Comparison of ENCODE assay signal across 15 cellular contexts in genomic region chr1:20410555-20410954, GRCh38.
A peak's percentile ranks its signal among the peaks of the same experiment; 100 is the strongest.
DNase-seq lines count a peak whose midpoint lies in the region; ATAC-seq lines count a peak whose summit lies in the region.
"Had no signal": no experiment of that assay in that cellular context is flagged by ENCODE, and none has a peak within 500 bp of the region (broad histone marks: within the 10 kb centered on the region; RNA-seq: fewer than 3 reads in every experiment).

No MANE protein-coding gene starts in this region.

- no peaks in the 10 kb centered on the region for H3K9me3 Mint-ChIP-seq in activated T-helper 17 cell treated with anti-CD3 and anti-CD28 coated beads, Interleukin-2, amount 50 U/mL, for 72 hours
- H3K9me3 Mint-ChIP-seq: activated naive CD4-positive, alpha-beta T cell treated with anti-CD3 and anti-CD28 coated beads, Interleukin-2, amount 10 ng/mL, durations not matched to agents 7 days and 5 days had no signal

- no peaks in the 10 kb centered on the region for H3K9me3 ChIP-seq in GM23248 (ENCODE audit: low read depth)
- H3K9me3 ChIP-seq: BE2C, body of pancreas, esophagus squamous epithelium, mucosa of descending colon, sigmoid colon, suprapubic skin had no signal

- no peaks in the 10 kb centered on the region for H3K79me2 ChIP-seq in ACC112 (ENCODE audit: control insufficient read depth, insufficient read depth, low read length, unreplicated experiment)
- no peaks in the 10 kb centered on the region for H3K79me2 ChIP-seq in GM23248 (ENCODE audit: insufficient read depth)

- H3K36me3 ChIP-seq in ACC112 (ENCODE audit: insufficient read depth, low read length): no peaks in the 10 kb centered on the region
- no peaks in the 10 kb centered on the region for H3K36me3 ChIP-seq in GM23248 (ENCODE audit: low read depth)
- H3K36me3 ChIP-seq: BE2C, esophagus squamous epithelium, sigmoid colon, suprapubic skin had no signal

- H3F3A ChIP-seq in GM23248 (ENCODE audit: insufficient read depth): peaks cover 14% of the 10 kb centered on the region; the same call in 1 of the 2 replicates

- no peaks in the 10 kb centered on the region for H3K27me3 ChIP-seq in ACC112 (ENCODE audit: insufficient read depth, low read length)
- H3K27me3 ChIP-seq in GM23248 (replicated peaks; ENCODE audit: insufficient read depth): no peaks in the 10 kb centered on the region
- H3K27me3 ChIP-seq: BE2C, body of pancreas had no signal

- in situ Hi-C loops in GM23248 (cut with MboI): no loop called here

- H3K4me1 ChIP-seq in ACC112 (ENCODE audit: control insufficient read depth, insufficient read depth, low read length, unreplicated experiment) (peaks cover 30% of the 10 kb centered on the region), GM23248 (ENCODE audit: insufficient read depth) (peaks cover 26% of the 10 kb centered on the region)
- H3K4me1 ChIP-seq: BE2C, body of pancreas, esophagus squamous epithelium, sigmoid colon, suprapubic skin had no signal

- no peak overlapping the region for H3K4me3 Mint-ChIP-seq in activated T-helper 17 cell treated with anti-CD3 and anti-CD28 coated beads, Interleukin-2, amount 50 U/mL, for 72 hours
- H3K4me3 Mint-ChIP-seq: activated naive CD4-positive, alpha-beta T cell treated with anti-CD3 and anti-CD28 coated beads, Interleukin-2, amount 10 ng/mL, durations not matched to agents 7 days and 5 days had no signal

- H3K36me3 Mint-ChIP-seq in activated T-helper 17 cell treated with anti-CD3 and anti-CD28 coated beads, Interleukin-2, amount 50 U/mL, for 72 hours (ENCODE audit: low read depth): no peaks in the 10 kb centered on the region
- H3K36me3 Mint-ChIP-seq: activated naive CD4-positive, alpha-beta T cell treated with anti-CD3 and anti-CD28 coated beads, Interleukin-2, amount 10 ng/mL, durations not matched to agents 7 days and 5 days had no signal

- H3K9ac ChIP-seq in GM23248: peak overlapping the region; percentile 63

- no peak for ATAC-seq in activated T-helper 17 cell treated with anti-CD3 and anti-CD28 coated beads, Interleukin-2, amount 50 U/mL, for 72 hours (replicated peaks)
- no peak for ATAC-seq in HG02852 (IDR thresholded peaks at IDR 0.05; ENCODE audit: unreplicated experiment)
- ATAC-seq in GM21528 (IDR thresholded peaks at IDR 0.05; ENCODE audit: low FRiP score, unreplicated experiment): no peak
- ATAC-seq in HG03139 (IDR thresholded peaks at IDR 0.05; ENCODE audit: unreplicated experiment): no peak
- ATAC-seq: body of pancreas had no signal

- H3K27ac Mint-ChIP-seq in activated T-helper 17 cell treated with anti-CD3 and anti-CD28 coated beads, Interleukin-2, amount 50 U/mL, for 72 hours: peak overlapping the region; percentile 17
- H3K27ac Mint-ChIP-seq: activated naive CD4-positive, alpha-beta T cell treated with anti-CD3 and anti-CD28 coated beads, Interleukin-2, amount 10 ng/mL, durations not matched to agents 7 days and 5 days had no signal

- DNase-seq in GM23248 (peak; percentile 37), globus pallidus (ENCODE audit: low spot score) (peak; percentile 41), HPDE6-E6E7 (ENCODE audit: extremely low spot score) (no peak)
- DNase-seq: activated naive CD4-positive, alpha-beta T cell treated with anti-CD3 and anti-CD28 coated beads, Interleukin-2, amount 10 ng/mL, durations not matched to agents 7 days and 5 days; esophagus squamous epithelium; mucosa of descending colon; sigmoid colon had no signal

- H3K9me2 ChIP-seq in GM23248 (ENCODE audit: insufficient read depth): no peaks in the 10 kb centered on the region

- no peaks in the 10 kb centered on the region for H3K4me1 Mint-ChIP-seq in activated T-helper 17 cell treated with anti-CD3 and anti-CD28 coated beads, Interleukin-2, amount 50 U/mL, for 72 hours

- no peaks in the 10 kb centered on the region for H4K20me1 ChIP-seq in GM23248 (ENCODE audit: insufficient read depth)

- H2AFZ ChIP-seq in ACC112 (ENCODE audit: low read length, unreplicated experiment) (no peak overlapping the region), GM23248 (no peak overlapping the region; the same call in 1 of the 2 replicates)

- H3K27ac ChIP-seq in ACC112 (ENCODE audit: low read depth, low read length): peak overlapping the region; percentile 80
- H3K27ac ChIP-seq in GM23248: peak overlapping the region; percentile 77
- H3K27ac ChIP-seq: body of pancreas, esophagus squamous epithelium, sigmoid colon, suprapubic skin had no signal

- peaks cover 18% of the 10 kb centered on the region for H3K27me3 Mint-ChIP-seq in activated T-helper 17 cell treated with anti-CD3 and anti-CD28 coated beads, Interleukin-2, amount 50 U/mL, for 72 hours

- H3K4me2 ChIP-seq in GM23248 (ENCODE audit: unreplicated experiment): peak overlapping the region; percentile 56

- H3K4me3 ChIP-seq in ACC112 (ENCODE audit: low read depth, low read length) (no peak overlapping the region), GM23248 (no peak overlapping the region)
- H3K4me3 ChIP-seq: body of pancreas, esophagus squamous epithelium, mucosa of descending colon, sigmoid colon, suprapubic skin had no signal
